25 cellular contexts compared by ENCODE assay signal in the genomic region with DNA sequence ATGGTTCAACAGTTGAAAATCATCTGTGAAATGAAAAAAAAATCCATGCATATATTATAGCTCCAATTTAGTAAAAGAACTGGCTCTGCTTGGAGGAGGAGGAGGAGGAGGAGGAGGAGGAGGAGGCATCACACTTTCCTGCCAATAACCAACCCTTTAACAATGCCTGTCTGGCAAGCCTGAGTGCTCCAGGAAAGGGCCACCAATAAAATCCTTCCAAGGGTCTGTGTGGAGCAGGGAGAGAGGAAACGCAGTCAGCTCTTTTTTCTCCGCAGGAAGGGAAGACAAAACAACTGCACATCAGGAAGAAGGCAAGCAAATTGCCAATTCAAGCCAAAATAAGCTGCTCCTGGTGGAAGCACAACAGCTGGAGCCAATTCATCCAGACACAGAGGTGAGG.
A peak's percentile ranks its signal among the peaks of the same experiment; 100 is the strongest.
DNase-seq lines count a peak whose midpoint lies in the region; ATAC-seq and TF ChIP-seq lines count a peak whose summit lies in the region.
"Had no signal": no experiment of that assay in that cellular context is flagged by ENCODE, and none has a peak within 500 bp of the region (broad histone marks: within the 10 kb centered on the region; RNA-seq: fewer than 3 reads in every experiment).

No MANE protein-coding gene starts in this region.

- H3K27ac ChIP-seq in heart right ventricle (peak overlapping the region in 1 of 10 donors; percentile 42), layer of hippocampus (ENCODE audit: low read depth, low read length) (peak overlapping the region; percentile 27)
- H3K27ac ChIP-seq: 22Rv1; BLaER1 treated with 17β-estradiol and CSF1 and Interleukin-3, amounts not matched to agents 10 nM and 100 nM; Peyer's patch; SJSA1 had no signal

- H3K4me1 ChIP-seq in heart right ventricle, result peaks cover 0 to 28% (median 11%) of the 10 kb centered on the region in 9 donors
- H3K4me1 ChIP-seq: Caco-2, Peyer's patch, SJSA1 had no signal

- H3K4me3 ChIP-seq in heart right ventricle, result no peak overlapping the region
- H3K4me3 ChIP-seq: BLaER1 treated with 17β-estradiol and CSF1 and Interleukin-3, amounts not matched to agents 10 nM and 100 nM; Peyer's patch; SJSA1 had no signal

- peaks cover 0 to 4% (median 0%) of the 10 kb centered on the region in 9 donors for H3K36me3 ChIP-seq in heart right ventricle
- H3K36me3 ChIP-seq: Peyer's patch, SJSA1 had no signal

- intact Hi-C loops in heart right ventricle (cut with DNase I), result no loop called here
- intact Hi-C loops in cardiac septum (cut with DNase I), result no loop called here

- DNase-seq in heart right ventricle (peak in 1 of 2 donors; percentile 11), cardiac septum (ENCODE audit: low spot score) (no peak), dermis blood vessel endothelial cell (peak; percentile 53), pons (ENCODE audit: low spot score) (peak; percentile 22), Kasumi-1 (lab: John Stamatoyannopoulos, UW) (no peak), SK-N-DZ (ENCODE audit: low spot score) (no peak)
- DNase-seq: ACHN; Caco-2; CD4-positive, alpha-beta memory T cell; DMS 273 treated with DMSO at 0.1 percent for 48 hours; DMS79 treated with DMSO at 0.1 percent for 48 hours; H7; KG1; NCI-H1092 treated with DMSO at 0.1 percent for 48 hours; NCI-H146; NCI-H2029; NCI-H226; NCI-H510A treated with DMSO at 0.1 percent for 48 hours; NCI-H774; Peyer's patch had no signal

- peak in 5 of 8 donors; percentile 52 to 76 (median 64) for ATAC-seq in heart right ventricle
- no peak for ATAC-seq in HG03571 (IDR thresholded peaks at IDR 0.05; ENCODE audit: unreplicated experiment)

- WGBS in heart right ventricle, 2 donors, result 38 to 76% methylated on average over 2 of the region's 2 CpGs

- H3K27me3 ChIP-seq in heart right ventricle, result no peaks in the 10 kb centered on the region
- no peaks in the 10 kb centered on the region for H3K27me3 ChIP-seq in layer of hippocampus (ENCODE audit: control insufficient read depth, insufficient read depth, low read length)
- H3K27me3 ChIP-seq: BLaER1 treated with 17β-estradiol and CSF1 and Interleukin-3, amounts not matched to agents 10 nM and 100 nM; Peyer's patch; SJSA1 had no signal

- H3K9me3 ChIP-seq in heart right ventricle, result peaks cover 0 to 7% (median 0%) of the 10 kb centered on the region in 11 donors
- H3K9me3 ChIP-seq: Peyer's patch, SJSA1 had no signal

- no peak for TF ChIP-seq CTCF in heart right ventricle (IDR thresholded peaks at IDR 0.05)

Comparison
In these comparisons a context has a peak if more than half of its experiments do, and no peak if none do; other contexts are left out.
1. DNase-seq: peak in dermis blood vessel endothelial cell (single experiment) and pons (single experiment); none in cardiac septum (single experiment), Kasumi-1 (0 of 2) and SK-N-DZ (single experiment).